ENCODE assay signal across 17 cellular contexts in genomic region chr16:4411684-4412083, GRCh38. TPM values are rescaled to one million over a fixed set of nuclear protein-coding genes. Genes with fewer than 3 reads are reported as not detected.
DNase-seq lines count a peak whose midpoint lies in the region; ATAC-seq and TF ChIP-seq lines count a peak whose summit lies in the region.
"Had no signal": no experiment of that assay in that cellular context is flagged by ENCODE, and none has a peak within 500 bp of the region (broad histone marks: within the 10 kb centered on the region; RNA-seq: fewer than 3 reads in every experiment).

No MANE protein-coding gene starts in this region.

- H3K4me3 ChIP-seq in effector memory CD4-positive, alpha-beta T cell (ENCODE audit: insufficient read depth, low read depth, low read length, poor library complexity, severe bottlenecking): no peak overlapping the region
- H3K4me3 ChIP-seq in left lung (no peak overlapping the region), gastrocnemius medialis (no peak overlapping the region)
- H3K4me3 ChIP-seq: BLaER1 treated with 17β-estradiol and CSF1 and Interleukin-3, amounts not matched to agents 10 nM and 100 nM; lung; Peyer's patch had no signal

- DNase-seq in NCI-H1105 treated with DMSO at 0.1 percent for 48 hours (lab: John Stamatoyannopoulos, UW) (peak; percentile 5), foreskin melanocyte (peak; percentile 79), myocyte (ENCODE audit: low read depth) (peak; percentile 87), superior temporal gyrus (ENCODE audit: extremely low spot score) (peak; percentile 94), left lung (no peak), gastrocnemius medialis (no peak)
- no peak for DNase-seq in activated CD4-positive, alpha-beta T cell treated with anti-CD3 and anti-CD28 coated beads for 48 hours
- no peak for DNase-seq in effector memory CD4-positive, alpha-beta T cell
- DNase-seq: KG1; NCI-H510A; Peyer's patch; stimulated activated CD4-positive, alpha-beta T cell treated with anti-CD3 and anti-CD28 coated beads, Interleukin-4, amount 100 ng/mL, for 24 hours; stimulated activated naive CD4-positive, alpha-beta T cell; T-helper 2 cell had no signal

- no peaks in the 10 kb centered on the region for H3K27me3 ChIP-seq in effector memory CD4-positive, alpha-beta T cell (replicated peaks; ENCODE audit: control insufficient read depth, insufficient read depth, low read length, poor library complexity, severe bottlenecking)
- no peaks in the 10 kb centered on the region for H3K27me3 ChIP-seq in left lung
- no peaks in the 10 kb centered on the region for H3K27me3 ChIP-seq in gastrocnemius medialis
- H3K27me3 ChIP-seq: BLaER1 treated with 17β-estradiol and CSF1 and Interleukin-3, amounts not matched to agents 10 nM and 100 nM; Peyer's patch had no signal

- in situ Hi-C loops in gastrocnemius medialis (cut with MboI; ENCODE audit: low sequenced_read_pairs in 4 of 4): loop anchor here in 3 of 4 donors (10.0 kb wide), 2 partner anchors 57 to 127 kb away; partner anchors contain the start of gene PAM16 (in 2 of the 3)

- TF ChIP-seq POLR2A in gastrocnemius medialis (IDR thresholded peaks at IDR 0.05): no peak

- no peaks in the 10 kb centered on the region for H3K9me3 ChIP-seq in effector memory CD4-positive, alpha-beta T cell (ENCODE audit: control insufficient read depth, low read length)
- H3K9me3 ChIP-seq in left lung: no peaks in the 10 kb centered on the region
- no peaks in the 10 kb centered on the region for H3K9me3 ChIP-seq in gastrocnemius medialis
- H3K9me3 ChIP-seq: BLaER1 treated with 17β-estradiol and CSF1 and Interleukin-3, amounts not matched to agents 10 nM and 100 nM; Peyer's patch had no signal

- intact Hi-C loops in left lung (cut with DNase I): no loop called here
- intact Hi-C loops in gastrocnemius medialis (cut with DNase I; ENCODE audit: low total_unique reads): no loop called here

- ATAC-seq in left lung: no peak
- ATAC-seq in gastrocnemius medialis: no peak

- TF ChIP-seq CTCF in left lung (IDR thresholded peaks at IDR 0.05) (no peak), gastrocnemius medialis (IDR thresholded peaks at IDR 0.05 in 4 of 5, conservative IDR thresholded peaks at IDR 0.05 in 1 of 5) (no peak)

- peaks cover 64% of the 10 kb centered on the region for H3K36me3 ChIP-seq in effector memory CD4-positive, alpha-beta T cell (ENCODE audit: control insufficient read depth, insufficient read depth, low read length)
- peaks cover 0 to 66% of the 10 kb centered on the region in 2 donors for H3K36me3 ChIP-seq in left lung
- peaks cover 0 to 9% of the 10 kb centered on the region in 2 donors for H3K36me3 ChIP-seq in gastrocnemius medialis

- no peak overlapping the region for H3K27ac ChIP-seq in effector memory CD4-positive, alpha-beta T cell (ENCODE audit: insufficient read depth, low read length, poor library complexity, severe bottlenecking)
- no peak overlapping the region for H3K27ac ChIP-seq in left lung
- H3K27ac ChIP-seq in gastrocnemius medialis: peak overlapping the region in 1 of 4 donors; percentile 18
- H3K27ac ChIP-seq: BLaER1 treated with 17β-estradiol and CSF1 and Interleukin-3, amounts not matched to agents 10 nM and 100 nM had no signal

- H3K4me1 ChIP-seq in effector memory CD4-positive, alpha-beta T cell (ENCODE audit: control insufficient read depth, insufficient read depth, low read length, poor library complexity, severe bottlenecking): peaks cover 23% of the 10 kb centered on the region
- H3K4me1 ChIP-seq in left lung (peaks cover 15 to 56% of the 10 kb centered on the region in 2 donors), gastrocnemius medialis (peaks cover 0 to 13% of the 10 kb centered on the region in 2 donors)

RNA-seq across cellular contexts. Expression of gene CORO7, which starts 4.7 kb away (rescaled TPM):
- total RNA-seq in myocyte (122 and 370 TPM in 2 replicates), left lung (10 to 100 TPM; 36.3 to 81.7 TPM), gastrocnemius medialis (10 to 100 TPM in 1 of 4 donors, 1 to 10 TPM in 3; 5.7 to 15.3 (median 7.2) TPM)
- 78.9 TPM for polyA plus RNA-seq in myocyte (2012)

RNA-seq across cellular contexts. Expression of gene DNAJA3, which starts 14.0 kb away (rescaled TPM):
- total RNA-seq in myocyte: 67.6 and 72.7 TPM in 2 replicates
- 47.1 TPM for polyA plus RNA-seq in myocyte (2012)
- total RNA-seq in left lung: 10 to 100 TPM; 29.6 to 53.5 TPM
- total RNA-seq in gastrocnemius medialis: 100 to 1,000 TPM in 2 of 4 donors, 10 to 100 TPM in 2; 94.8 to 114 (median 103) TPM

RNA-seq across cellular contexts. Expression of gene VASN, which starts 40.0 kb away (rescaled TPM):
- total RNA-seq in myocyte: 7.5 and 10.9 TPM in 2 replicates
- polyA plus RNA-seq in myocyte (2012): 28.3 TPM
- total RNA-seq in left lung: 10 to 100 TPM; 24.5 to 28.3 TPM
- 10 to 100 TPM in 1 of 4 donors, 1 to 10 TPM in 3; 2.4 to 12.8 (median 3.7) TPM for total RNA-seq in gastrocnemius medialis
- total RNA-seq: activated T-helper 2 cell treated with anti-CD3 and anti-CD28 coated beads, Interferon-gamma antibody, Interleukin-2, Interleukin-4, amounts not matched to agents 10 μg/mL and 5 μg/mL and 100 μg/mL, durations not matched to agents 14 hours and 24 hours and 36 hours had no signal

Comparison
In these comparisons a context has a peak if more than half of its experiments do, and no peak if none do; other contexts are left out.
1. DNase-seq: peak in NCI-H1105 treated with DMSO at 0.1 percent for 48 hours (single experiment), foreskin melanocyte (single experiment), myocyte (single experiment) and superior temporal gyrus (single experiment); none in activated CD4-positive, alpha-beta T cell treated with anti-CD3 and anti-CD28 coated beads for 48 hours (single experiment), effector memory CD4-positive, alpha-beta T cell (0 of 3), left lung (0 of 2) and gastrocnemius medialis (0 of 2).